ENCODE assay signal across 1 cellular context in genomic region chr11:71222318-71223080, GRCh38.
TF ChIP-seq lines count a peak whose summit lies in the region.

No MANE protein-coding gene starts in this region.

TF ChIP-seq in GM23338, 12 proteins besides CTCF, POLR2A, EP300 and RAD21 (continued from another document):
- no peak for TF ChIP-seq ZNF462 (CRISPR knock-in tag; IDR thresholded peaks at IDR 0.05)
- no peak for TF ChIP-seq POLR2AphosphoS5 (IDR thresholded peaks at IDR 0.05; ENCODE audit: low read depth)
- TF ChIP-seq REST (IDR thresholded peaks at IDR 0.05; ENCODE audit: unreplicated experiment): no peak
- TF ChIP-seq STAT1 (IDR thresholded peaks at IDR 0.05; ENCODE audit: unreplicated experiment): no peak
- no peak for TF ChIP-seq CREB1 (CRISPR knock-in tag; IDR thresholded peaks at IDR 0.05; ENCODE audit: low read depth)
- TF ChIP-seq ETS1 (IDR thresholded peaks at IDR 0.05): no peak
